In genomic region chr3:152365766-152366593, GRCh38 we compare ENCODE assay signal across 12 cellular contexts.
A peak's percentile ranks its signal among the peaks of the same experiment; 100 is the strongest.
DNase-seq lines count a peak whose midpoint lies in the region; ATAC-seq and TF ChIP-seq lines count a peak whose summit lies in the region.
"Had no signal": no experiment of that assay in that cellular context is flagged by ENCODE, and none has a peak within 500 bp of the region (broad histone marks: within the 10 kb centered on the region; RNA-seq: fewer than 3 reads in every experiment).

No MANE protein-coding gene starts in this region.

- H3K27ac Mint-ChIP-seq in activated CD4-positive, alpha-beta memory T cell treated with anti-CD3 and anti-CD28 coated beads for 36 hours, result peak overlapping the region; percentile 19
- no peak overlapping the region for H3K27ac Mint-ChIP-seq in activated CD4-positive, alpha-beta memory T cell treated with anti-CD3 and anti-CD28 coated beads, Interleukin-2, amount 10 ng/mL, durations not matched to agents 7 days and 5 days
- H3K27ac Mint-ChIP-seq: activated T-helper 1 cell treated with anti-CD3 and anti-CD28 coated beads, Interleukin-12 subunit alpha, Interleukin-12 subunit beta, Interleukin-2, Interleukin-4 antibody, amounts not matched to agents 30 ng/mL and 10 ng/mL and 1 ng/mL, durations not matched to agents 14 hours and 24 hours and 36 hours had no signal

- TF ChIP-seq CTCF in epithelial cell of esophagus (IDR thresholded peaks at IDR 0.05; ENCODE audit: insufficient read depth, low read depth, low read length, missing control alignments), result no peak
- no peak for TF ChIP-seq CTCF in gastrocnemius medialis (IDR thresholded peaks at IDR 0.05 in 4 of 5, conservative IDR thresholded peaks at IDR 0.05 in 1 of 5)

- peaks cover 52% of the 10 kb centered on the region for H3K36me3 Mint-ChIP-seq in activated CD4-positive, alpha-beta memory T cell treated with anti-CD3 and anti-CD28 coated beads for 36 hours
- H3K36me3 Mint-ChIP-seq in activated CD4-positive, alpha-beta memory T cell treated with anti-CD3 and anti-CD28 coated beads, Interleukin-2, amount 10 ng/mL, durations not matched to agents 7 days and 5 days (ENCODE audit: low read depth), result peaks cover 85% of the 10 kb centered on the region

- in situ Hi-C loops in gastrocnemius medialis (cut with MboI; ENCODE audit: low sequenced_read_pairs in 4 of 4), result no loop called here

- no peaks in the 10 kb centered on the region for H3K27me3 Mint-ChIP-seq in activated CD4-positive, alpha-beta memory T cell treated with anti-CD3 and anti-CD28 coated beads for 36 hours
- no peaks in the 10 kb centered on the region for H3K27me3 Mint-ChIP-seq in activated CD4-positive, alpha-beta memory T cell treated with anti-CD3 and anti-CD28 coated beads, Interleukin-2, amount 10 ng/mL, durations not matched to agents 7 days and 5 days

- no peaks in the 10 kb centered on the region for H3K9me3 ChIP-seq in gastrocnemius medialis
- H3K9me3 ChIP-seq in aorta (ENCODE audit: control insufficient read depth, low read length), result no peaks in the 10 kb centered on the region

- ATAC-seq in gastrocnemius medialis (peak; percentile 95 to 97), aorta (ENCODE audit: low FRiP score) (no peak), GM19455 (IDR thresholded peaks at IDR 0.05; ENCODE audit: unreplicated experiment) (no peak)

- no peaks in the 10 kb centered on the region for H3K36me3 ChIP-seq in gastrocnemius medialis
- H3K36me3 ChIP-seq in aorta (ENCODE audit: control insufficient read depth in 1 of 2, insufficient read depth in 2 of 2, low read length in 1 of 2), result no peaks in the 10 kb centered on the region

- H3K27ac ChIP-seq in gastrocnemius medialis (peak overlapping the region; percentile 88 to 96 (median 94)), aorta (ENCODE audit: low read depth in 1 of 2, low read length in 2 of 2) (no peak overlapping the region)

- DNase-seq in activated CD4-positive, alpha-beta memory T cell treated with anti-CD3 and anti-CD28 coated beads for 36 hours, result no peak
- no peak for DNase-seq in activated CD4-positive, alpha-beta memory T cell treated with anti-CD3 and anti-CD28 coated beads, Interleukin-2, amount 10 ng/mL, durations not matched to agents 7 days and 5 days
- peak; percentile 68 for DNase-seq in NCI-H446 treated with DMSO at 0.1 percent for 48 hours (lab: John Stamatoyannopoulos, UW)
- DNase-seq in epithelial cell of esophagus (ENCODE audit: low read depth), result peak; percentile 53
- peak in 1 of 2 donors; percentile 24 for DNase-seq in gastrocnemius medialis
- DNase-seq in aorta, result no peak
- DNase-seq in cerebellar nuclear complex (lab: John Stamatoyannopoulos, UW), result no peak
- DNase-seq: MV-4-11; stimulated activated CD4-positive, alpha-beta T cell treated with anti-CD3 and anti-CD28 coated beads, Interleukin-12 subunit alpha, Interleukin-12 subunit beta, amount 100 ng/mL, for 4 hours; stimulated activated CD8-positive, alpha-beta memory T cell treated with anti-CD3 and anti-CD28 coated beads, Interleukin-4, amount 100 ng/mL, for 48 hours had no signal

- POLR2A ChIA-PET in activated CD4-positive, alpha-beta memory T cell treated with anti-CD3 and anti-CD28 coated beads for 36 hours (lab: Charles Lee), result no interaction called here
- POLR2A ChIA-PET in activated CD4-positive, alpha-beta memory T cell treated with anti-CD3 and anti-CD28 coated beads, Interleukin-2, amount 10 ng/mL, durations not matched to agents 7 days and 5 days (lab: Charles Lee), result interaction anchor here (1.3 kb wide), 1 partner anchor 54 kb away, joined by 4 read pairs; no protein-coding TSS in a partner anchor

- H3K4me3 Mint-ChIP-seq in activated CD4-positive, alpha-beta memory T cell treated with anti-CD3 and anti-CD28 coated beads for 36 hours, result no peak overlapping the region
- H3K4me3 Mint-ChIP-seq in activated CD4-positive, alpha-beta memory T cell treated with anti-CD3 and anti-CD28 coated beads, Interleukin-2, amount 10 ng/mL, durations not matched to agents 7 days and 5 days, result no peak overlapping the region
- H3K4me3 Mint-ChIP-seq: activated T-helper 1 cell treated with anti-CD3 and anti-CD28 coated beads, Interleukin-12 subunit alpha, Interleukin-12 subunit beta, Interleukin-2, Interleukin-4 antibody, amounts not matched to agents 30 ng/mL and 10 ng/mL and 1 ng/mL, durations not matched to agents 14 hours and 24 hours and 36 hours had no signal

- peaks cover 12% of the 10 kb centered on the region for H3K9me3 Mint-ChIP-seq in activated CD4-positive, alpha-beta memory T cell treated with anti-CD3 and anti-CD28 coated beads for 36 hours
- peaks cover 5% of the 10 kb centered on the region for H3K9me3 Mint-ChIP-seq in activated CD4-positive, alpha-beta memory T cell treated with anti-CD3 and anti-CD28 coated beads, Interleukin-2, amount 10 ng/mL, durations not matched to agents 7 days and 5 days

- H3K4me3 ChIP-seq in epithelial cell of esophagus (ENCODE audit: low read length) (no peak overlapping the region), gastrocnemius medialis (peak overlapping the region in 1 of 4 donors; percentile 12), aorta (ENCODE audit: low read length in 2 of 2) (no peak overlapping the region)

- no peaks in the 10 kb centered on the region for H3K27me3 ChIP-seq in gastrocnemius medialis
- no peaks in the 10 kb centered on the region for H3K27me3 ChIP-seq in aorta (ENCODE audit: control insufficient read depth in 1 of 2, insufficient read depth in 2 of 2, low read length in 1 of 2)

- peaks cover 86% of the 10 kb centered on the region for H3K4me1 Mint-ChIP-seq in activated CD4-positive, alpha-beta memory T cell treated with anti-CD3 and anti-CD28 coated beads for 36 hours (ENCODE audit: low read depth)
- H3K4me1 Mint-ChIP-seq in activated CD4-positive, alpha-beta memory T cell treated with anti-CD3 and anti-CD28 coated beads, Interleukin-2, amount 10 ng/mL, durations not matched to agents 7 days and 5 days, result peaks cover 69% of the 10 kb centered on the region

- H3K4me1 ChIP-seq in gastrocnemius medialis, result peaks cover 82 to 88% of the 10 kb centered on the region in 2 donors
- peaks cover 0 to 15% of the 10 kb centered on the region in 2 donors for H3K4me1 ChIP-seq in aorta (ENCODE audit: control insufficient read depth in 1 of 2, insufficient read depth in 2 of 2, low read length in 2 of 2)

- CTCF ChIA-PET in activated CD4-positive, alpha-beta memory T cell treated with anti-CD3 and anti-CD28 coated beads for 36 hours (lab: Charles Lee), result no interaction called here
- CTCF ChIA-PET in activated CD4-positive, alpha-beta memory T cell treated with anti-CD3 and anti-CD28 coated beads, Interleukin-2, amount 10 ng/mL, durations not matched to agents 7 days and 5 days (lab: Charles Lee), result no interaction called here

- TF ChIP-seq POLR2A in gastrocnemius medialis (IDR thresholded peaks at IDR 0.05), result no peak

- intact Hi-C loops in activated CD4-positive, alpha-beta memory T cell treated with anti-CD3 and anti-CD28 coated beads for 36 hours (cut with micrococcal nuclease), result loop anchor here (2.0 kb wide), 1 partner anchor 37 kb away; no protein-coding TSS in a partner anchor
- intact Hi-C loops in gastrocnemius medialis (cut with DNase I; ENCODE audit: low total_unique reads), result no loop called here
- intact Hi-C loops in aorta (cut with DNase I), result no loop called here

- WGBS in aorta, 2 donors, result 24 to 35% methylated on average over 4 of the region's 4 CpGs

Comparison
In these comparisons a context has a peak if more than half of its experiments do, and no peak if none do; other contexts are left out.
1. DNase-seq: peak in NCI-H446 treated with DMSO at 0.1 percent for 48 hours (single experiment) and epithelial cell of esophagus (single experiment); none in activated CD4-positive, alpha-beta memory T cell treated with anti-CD3 and anti-CD28 coated beads for 36 hours (single experiment), activated CD4-positive, alpha-beta memory T cell treated with anti-CD3 and anti-CD28 coated beads, Interleukin-2, amount 10 ng/mL, durations not matched to agents 7 days and 5 days (single experiment), aorta (0 of 2) and cerebellar nuclear complex (0 of 2).
2. ATAC-seq: peak in gastrocnemius medialis (2 of 2); none in aorta (single experiment) and GM19455 (single experiment).
3. H3K27ac ChIP-seq: peak in gastrocnemius medialis (4 of 4); none in aorta (0 of 2).